In the genomic region with DNA sequence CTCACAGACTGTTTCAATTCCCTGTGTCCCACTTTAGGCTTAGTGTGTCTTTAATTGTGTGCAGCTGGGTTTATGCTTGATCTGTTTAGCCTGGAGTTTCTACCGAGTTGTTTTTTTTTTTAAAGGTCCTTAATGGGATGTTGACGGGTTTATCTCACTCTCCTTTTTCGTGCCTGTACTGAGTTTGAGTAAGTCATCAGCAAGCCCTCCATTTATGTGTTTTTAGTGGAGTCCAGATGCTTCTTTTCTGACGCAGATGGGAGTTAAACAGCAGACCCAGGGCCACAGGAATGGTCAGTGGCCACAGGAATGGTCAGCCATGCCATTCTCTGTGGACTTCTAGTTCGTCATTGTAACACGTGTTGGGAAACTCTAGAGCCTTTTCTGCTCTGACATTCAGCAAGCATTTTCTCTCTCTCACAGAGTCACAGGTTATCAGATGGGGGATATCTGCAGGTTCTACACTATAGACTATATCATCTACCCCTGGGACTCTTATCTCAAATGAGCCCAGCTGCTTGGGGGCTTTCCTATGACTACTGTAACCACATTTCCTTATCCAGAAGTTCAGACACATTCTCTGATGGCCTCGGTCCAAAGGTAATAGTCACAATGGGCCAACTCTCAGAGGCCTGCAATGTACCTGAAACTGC, we compare ENCODE assay signal across 10 cellular contexts.
DNase-seq lines count a peak whose midpoint lies in the region; ATAC-seq and TF ChIP-seq lines count a peak whose summit lies in the region.
"Had no signal": no experiment of that assay in that cellular context is flagged by ENCODE, and none has a peak within 500 bp of the region (broad histone marks: within the 10 kb centered on the region; RNA-seq: fewer than 3 reads in every experiment).

No MANE protein-coding gene starts in this region.

- DNase-seq in AG20443 (ENCODE audit: low spot score) (peak; percentile 90), dermis blood vessel endothelial cell (peak; percentile 78), myocyte (ENCODE audit: low read depth) (peak; percentile 96), UCSD-AML1 (lab: John Stamatoyannopoulos, UW; ENCODE audit: unreplicated experiment) (no peak), right lobe of liver (no peak)
- no peak for DNase-seq in activated naive CD4-positive, alpha-beta T cell treated with anti-CD3 and anti-CD28 coated beads, Interleukin-2, amount 50 U/mL, for 16 hours
- DNase-seq: activated CD4-positive, alpha-beta T cell treated with anti-CD3 and anti-CD28 coated beads, Interleukin-2, amount 10 ng/mL, durations not matched to agents 24 days and 14 days; adrenal gland had no signal

- peaks cover 14% of the 10 kb centered on the region for H3K4me1 ChIP-seq in Loucy (ENCODE audit: insufficient read depth, low read length, poor library complexity, severe bottlenecking)
- no peaks in the 10 kb centered on the region for H3K4me1 ChIP-seq in right lobe of liver
- H3K4me1 ChIP-seq: adrenal gland had no signal

- no peak for ATAC-seq in right lobe of liver
- no peak for ATAC-seq in HG03378 (IDR thresholded peaks at IDR 0.05; ENCODE audit: unreplicated experiment)

- H3K9ac ChIP-seq in Loucy (ENCODE audit: low read depth, low read length, poor library complexity, severe bottlenecking), result peak overlapping the region; percentile 29

- H4K20me1 ChIP-seq in Loucy (ENCODE audit: insufficient read depth, low read length, poor library complexity, severe bottlenecking), result no peaks in the 10 kb centered on the region

- H3K4me2 ChIP-seq in Loucy (ENCODE audit: low read depth, low read length, poor library complexity, severe bottlenecking), result no peak overlapping the region

- no peaks in the 10 kb centered on the region for H3K79me2 ChIP-seq in Loucy (ENCODE audit: insufficient read depth, low read length)

- intact Hi-C loops in right lobe of liver (cut with DNase I), result no loop called here

- TF ChIP-seq CTCF in Loucy (conservative IDR thresholded peaks at IDR 0.05; ENCODE audit: low read length) (no peak), right lobe of liver (IDR thresholded peaks at IDR 0.05) (no peak)

- H3K27ac ChIP-seq in right lobe of liver, result no peak overlapping the region
- H3K27ac ChIP-seq: adrenal gland had no signal

- H3K4me3 ChIP-seq in Loucy (ENCODE audit: low read length, poor library complexity, severe bottlenecking) (no peak overlapping the region), right lobe of liver (no peak overlapping the region)
- H3K4me3 ChIP-seq: adrenal gland had no signal

- H3K36me3 ChIP-seq in Loucy (ENCODE audit: insufficient read depth, low read length), result no peaks in the 10 kb centered on the region
- H3K36me3 ChIP-seq in right lobe of liver, result no peaks in the 10 kb centered on the region
- H3K36me3 ChIP-seq: adrenal gland had no signal

- H3K9me3 ChIP-seq in Loucy (ENCODE audit: insufficient read depth, low read depth, low read length), result peaks cover 8% of the 10 kb centered on the region; the same call in 1 of the 2 replicates
- H3K9me3 ChIP-seq in right lobe of liver, result no peaks in the 10 kb centered on the region
- H3K9me3 ChIP-seq: adrenal gland had no signal

- 65% methylated on average over 7 of the region's 7 CpGs for WGBS in right lobe of liver (ENCODE audit: insufficient coverage, low coverage, low lambda C conversion rate, missing lambda C conversion rate)

- no peak overlapping the region for H2AFZ ChIP-seq in Loucy (ENCODE audit: low read length)

- TF ChIP-seq POLR2A in right lobe of liver (IDR thresholded peaks at IDR 0.05), result no peak

- H3K27me3 ChIP-seq in Loucy (ENCODE audit: insufficient read depth, low read length, poor library complexity, severe bottlenecking), result no peaks in the 10 kb centered on the region
- no peaks in the 10 kb centered on the region for H3K27me3 ChIP-seq in right lobe of liver
- H3K27me3 ChIP-seq: adrenal gland had no signal

- H3K9me2 ChIP-seq in Loucy (replicated peaks; ENCODE audit: low read depth, low read length), result no peaks in the 10 kb centered on the region

- no peaks in the 10 kb centered on the region for H3F3A ChIP-seq in Loucy (ENCODE audit: low read depth)

Comparison
In these comparisons a context has a peak if more than half of its experiments do, and no peak if none do; other contexts are left out.
1. DNase-seq: peak in AG20443 (single experiment), dermis blood vessel endothelial cell (single experiment) and myocyte (single experiment); none in UCSD-AML1 (single experiment), activated naive CD4-positive, alpha-beta T cell treated with anti-CD3 and anti-CD28 coated beads, Interleukin-2, amount 50 U/mL, for 16 hours (single experiment) and right lobe of liver (0 of 3).